Comparison of ENCODE assay signal across 8 cellular contexts in the genomic region with DNA sequence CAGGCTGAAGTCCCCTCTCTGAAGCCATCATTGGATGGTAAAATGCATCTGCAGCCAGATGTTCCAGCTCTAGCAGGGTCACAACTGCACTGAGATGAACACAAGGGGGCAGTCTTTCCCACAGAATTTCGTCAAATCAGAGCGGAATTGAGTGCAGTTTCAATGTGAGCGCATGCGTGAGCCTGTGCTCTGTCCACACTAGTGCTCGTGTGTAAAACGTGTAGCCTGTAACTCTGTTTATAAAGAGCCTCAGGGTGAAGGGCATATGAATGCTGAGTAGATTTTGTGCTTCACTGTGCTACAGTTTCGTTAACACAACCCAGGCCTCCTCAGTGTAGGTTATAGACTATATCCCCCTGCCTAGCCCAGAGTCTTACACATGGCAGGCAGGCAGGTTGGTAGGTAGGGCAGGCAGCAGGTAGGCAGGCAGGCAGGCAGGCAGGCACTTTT.
A peak's percentile ranks its signal among the peaks of the same experiment; 100 is the strongest.
DNase-seq lines count a peak whose midpoint lies in the region; ATAC-seq, FAIRE-seq and TF ChIP-seq lines count a peak whose summit lies in the region.

No MANE protein-coding gene starts in this region.

- CTCF ChIA-PET in GM10248 (lab: Yijun Ruan, JAX) = no interaction called here

- peak; percentile 69 for FAIRE-seq in H54 (lab: Jason Lieb, UNC)

- peak; percentile 80 for TF ChIP-seq CTCF in GM10248 (IDR thresholded peaks at IDR 0.05; ENCODE audit: control extremely low read depth, extremely low read depth, low read depth, missing control alignments)
- peak; percentile 81 for TF ChIP-seq CTCF in retinal pigment epithelial cell (conservative IDR thresholded peaks at IDR 0.05; ENCODE audit: low read depth, low read length)

- TF ChIP-seq POLR2A in H54 (IDR thresholded peaks at IDR 0.05; ENCODE audit: low read depth, low read length) = no peak

- POLR2A ChIA-PET in GM10248 (lab: Yijun Ruan, JAX) = no interaction called here

- ATAC-seq in activated naive CD4-positive, alpha-beta T cell treated with anti-CD3 and anti-CD28 coated beads, Interleukin-2, amount 50 U/mL, for 72 hours = peak; percentile 100
- ATAC-seq in left cardiac atrium = peak; percentile 95 to 97

- intact Hi-C loops in left cardiac atrium (cut with DNase I) = no loop called here
- intact Hi-C loops in posterior vena cava (cut with DNase I) = no loop called here

- peak overlapping the region in 1 of 2 donors; percentile 40 for H3K27ac Mint-ChIP-seq in activated naive CD4-positive, alpha-beta T cell treated with anti-CD3 and anti-CD28 coated beads, Interleukin-2, amount 50 U/mL, for 72 hours

- no peaks in the 10 kb centered on the region for H3K36me3 Mint-ChIP-seq in activated naive CD4-positive, alpha-beta T cell treated with anti-CD3 and anti-CD28 coated beads, Interleukin-2, amount 50 U/mL, for 72 hours

- peak; percentile 72 for DNase-seq in GM10248 (ENCODE audit: extremely low spot score)
- DNase-seq in H54 (ENCODE audit: insufficient read length, low spot score) = peak; percentile 51
- DNase-seq in LHCN-M2 (ENCODE audit: low read depth) = peak; percentile 69
- peak; percentile 80 for DNase-seq in SK-N-DZ (ENCODE audit: low spot score)
- peak; percentile 66 to 81 for DNase-seq in activated naive CD4-positive, alpha-beta T cell treated with anti-CD3 and anti-CD28 coated beads, Interleukin-2, amount 50 U/mL, for 72 hours (ENCODE audit: low spot score in 2 of 2)
- DNase-seq in left cardiac atrium = peak; percentile 68
- peak; percentile 16 for DNase-seq in retinal pigment epithelial cell (ENCODE audit: low read depth)
- DNase-seq in posterior vena cava (ENCODE audit: low spot score) = no peak

- peak overlapping the region; percentile 20 for H3K4me3 ChIP-seq in retinal pigment epithelial cell (ENCODE audit: low read length)

- H3K9me3 Mint-ChIP-seq in activated naive CD4-positive, alpha-beta T cell treated with anti-CD3 and anti-CD28 coated beads, Interleukin-2, amount 50 U/mL, for 72 hours = no peaks in the 10 kb centered on the region
